Comparison of ENCODE assay signal across 13 cellular contexts in genomic region chr17:55161935-55162555, GRCh38.
DNase-seq lines count a peak whose midpoint lies in the region; ATAC-seq and TF ChIP-seq lines count a peak whose summit lies in the region.
"Had no signal": no experiment of that assay in that cellular context is flagged by ENCODE, and none has a peak within 500 bp of the region (broad histone marks: within the 10 kb centered on the region; RNA-seq: fewer than 3 reads in every experiment).

No MANE protein-coding gene starts in this region.

- H3K4me3 ChIP-seq in cardiac fibroblast (replicated peaks in 1 of 2; ENCODE audit: low read depth in 2 of 2, low read length in 2 of 2): no peak overlapping the region
- H3K4me3 ChIP-seq: psoas muscle, vagina had no signal

- CTCF ChIA-PET in activated CD4-positive, alpha-beta T cell treated with anti-CD3 and anti-CD28 coated beads, Interleukin-2, amount 10 ng/mL, durations not matched to agents 7 days and 5 days (lab: Charles Lee): no interaction called here

- H3K4me3 Mint-ChIP-seq in natural killer cell: no peak overlapping the region
- H3K4me3 Mint-ChIP-seq in activated CD4-positive, alpha-beta T cell treated with anti-CD3 and anti-CD28 coated beads, Interleukin-2, amount 10 ng/mL, durations not matched to agents 7 days and 5 days: no peak overlapping the region

- intact Hi-C loops in natural killer cell (cut with micrococcal nuclease) (no loop called here), cardiac septum (cut with DNase I) (no loop called here)

- POLR2A ChIA-PET in activated CD4-positive, alpha-beta T cell treated with anti-CD3 and anti-CD28 coated beads, Interleukin-2, amount 10 ng/mL, durations not matched to agents 7 days and 5 days (lab: Charles Lee): no interaction called here

- TF ChIP-seq CTCF in cardiac fibroblast (IDR thresholded peaks at IDR 0.05; ENCODE audit: low read depth, low read length): no peak
- no peak for TF ChIP-seq CTCF in natural killer cell (IDR thresholded peaks at IDR 0.05)

- DNase-seq in DMS79 treated with DMSO at 0.1 percent for 48 hours (lab: John Stamatoyannopoulos, UW) (peak; percentile 49), M059J (ENCODE audit: low read depth) (peak; percentile 95), cardiac fibroblast (ENCODE audit: low read depth in 2 of 2) (peak; percentile 33 to 94), natural killer cell (no peak), cardiac septum (ENCODE audit: low spot score) (no peak)
- DNase-seq in stimulated activated CD4-positive, alpha-beta T cell treated with anti-CD3 and anti-CD28 coated beads, Interleukin-4, amount 100 ng/mL, for 24 hours: no peak
- no peak for DNase-seq in activated CD4-positive, alpha-beta T cell treated with anti-CD3 and anti-CD28 coated beads, Interleukin-2, amount 10 ng/mL, durations not matched to agents 7 days and 5 days
- DNase-seq: activated gamma-delta T cell treated with Interleukin-2 at 50 U/mL for 16 hours, NCI-H2081 treated with DMSO at 0.1 percent for 48 hours, psoas muscle, RPMI8226 had no signal

- no peak overlapping the region for H3K27ac Mint-ChIP-seq in natural killer cell
- no peak overlapping the region for H3K27ac Mint-ChIP-seq in activated CD4-positive, alpha-beta T cell treated with anti-CD3 and anti-CD28 coated beads, Interleukin-2, amount 10 ng/mL, durations not matched to agents 7 days and 5 days

- H3K36me3 Mint-ChIP-seq in natural killer cell: no peaks in the 10 kb centered on the region
- H3K36me3 Mint-ChIP-seq in activated CD4-positive, alpha-beta T cell treated with anti-CD3 and anti-CD28 coated beads, Interleukin-2, amount 10 ng/mL, durations not matched to agents 7 days and 5 days (ENCODE audit: low read depth): no peaks in the 10 kb centered on the region

- no peaks in the 10 kb centered on the region for H3K27me3 Mint-ChIP-seq in natural killer cell (ENCODE audit: low read depth in 2 of 2)
- no peaks in the 10 kb centered on the region for H3K27me3 Mint-ChIP-seq in activated CD4-positive, alpha-beta T cell treated with anti-CD3 and anti-CD28 coated beads, Interleukin-2, amount 10 ng/mL, durations not matched to agents 7 days and 5 days

- no peaks in the 10 kb centered on the region for H3K9me3 Mint-ChIP-seq in natural killer cell
- no peaks in the 10 kb centered on the region for H3K9me3 Mint-ChIP-seq in activated CD4-positive, alpha-beta T cell treated with anti-CD3 and anti-CD28 coated beads, Interleukin-2, amount 10 ng/mL, durations not matched to agents 7 days and 5 days

- ATAC-seq in natural killer cell (peak in 2 of 3 donors; percentile 7 to 34), HG03520 (IDR thresholded peaks at IDR 0.05; ENCODE audit: unreplicated experiment) (no peak)
- ATAC-seq: psoas muscle had no signal

- H3K4me1 Mint-ChIP-seq in natural killer cell: peaks cover 9 to 10% of the 10 kb centered on the region in 2 donors
- no peaks in the 10 kb centered on the region for H3K4me1 Mint-ChIP-seq in activated CD4-positive, alpha-beta T cell treated with anti-CD3 and anti-CD28 coated beads, Interleukin-2, amount 10 ng/mL, durations not matched to agents 7 days and 5 days

Comparison
In these comparisons a context has a peak if more than half of its experiments do, and no peak if none do; other contexts are left out.
1. DNase-seq: peak in DMS79 treated with DMSO at 0.1 percent for 48 hours (single experiment), M059J (single experiment) and cardiac fibroblast (2 of 2); none in natural killer cell (single experiment), stimulated activated CD4-positive, alpha-beta T cell treated with anti-CD3 and anti-CD28 coated beads, Interleukin-4, amount 100 ng/mL, for 24 hours (single experiment), cardiac septum (single experiment) and activated CD4-positive, alpha-beta T cell treated with anti-CD3 and anti-CD28 coated beads, Interleukin-2, amount 10 ng/mL, durations not matched to agents 7 days and 5 days (single experiment).